ENCODE assay signal across 20 cellular contexts in the genomic region with DNA sequence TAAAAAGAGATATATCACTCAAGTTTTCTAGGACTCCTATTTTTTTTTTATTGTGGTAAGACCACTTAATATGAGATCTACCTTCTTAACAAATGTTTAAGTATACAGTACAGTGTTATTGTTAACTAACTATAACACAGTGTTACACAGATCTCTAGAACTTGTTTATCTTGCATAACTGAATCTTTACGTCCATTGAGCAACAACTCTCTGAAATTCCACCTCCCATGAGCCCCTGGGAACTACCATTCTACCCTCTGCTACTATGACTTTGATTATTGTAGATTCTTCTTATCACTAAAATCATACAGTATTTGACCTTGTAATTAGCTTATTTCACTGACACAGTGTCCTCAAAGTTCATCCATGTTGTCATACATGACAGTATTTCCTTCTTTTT.
"Had no signal": no experiment of that assay in that cellular context is flagged by ENCODE, and none has a peak within 500 bp of the region (broad histone marks: within the 10 kb centered on the region; RNA-seq: fewer than 3 reads in every experiment).

No MANE protein-coding gene starts in this region.

- H3K36me3 Mint-ChIP-seq: naive B cell had no signal

- H3K36me3 ChIP-seq: ascending aorta, esophagus muscularis mucosa, heart right ventricle, left ventricle myocardium inferior, suprapubic skin, upper lobe of left lung had no signal

- H3K4me3 Mint-ChIP-seq: activated CD4-positive, alpha-beta T cell treated with anti-CD3 and anti-CD28 coated beads, Interleukin-2, amount 10 ng/mL, durations not matched to agents 24 days and 14 days; activated CD8-positive, alpha-beta T cell treated with anti-CD3 and anti-CD28 coated beads for 36 hours; dendritic cell treated with granulocyte-macrophage colony-stimulating factor and Interleukin-4, amounts not matched to agents 40 ng/mL and 50 ng/mL, for 4 days; naive B cell; neural crest cell; stimulated activated naive CD8-positive, alpha-beta T cell treated with anti-CD3 and anti-CD28 coated beads, Interleukin-15, Interleukin-2, amounts not matched to agents 100 ng/mL and 50 ng/mL, for 24 hours; T-cell had no signal

- FAIRE-seq: endothelial cell of umbilical vein had no signal

- H3K27me3 Mint-ChIP-seq: activated CD4-positive, alpha-beta T cell treated with anti-CD3 and anti-CD28 coated beads, Interleukin-2, amount 10 ng/mL, durations not matched to agents 24 days and 14 days; activated CD8-positive, alpha-beta T cell treated with anti-CD3 and anti-CD28 coated beads for 36 hours; dendritic cell treated with granulocyte-macrophage colony-stimulating factor and Interleukin-4, amounts not matched to agents 40 ng/mL and 50 ng/mL, for 4 days; naive B cell; progenitor cell of endocrine pancreas; stimulated activated naive CD8-positive, alpha-beta T cell treated with anti-CD3 and anti-CD28 coated beads, Interleukin-15, Interleukin-2, amounts not matched to agents 100 ng/mL and 50 ng/mL, for 24 hours; T-cell had no signal

- H3K27ac Mint-ChIP-seq: activated CD4-positive, alpha-beta T cell treated with anti-CD3 and anti-CD28 coated beads, Interleukin-2, amount 10 ng/mL, durations not matched to agents 24 days and 14 days; activated CD8-positive, alpha-beta T cell treated with anti-CD3 and anti-CD28 coated beads for 36 hours; dendritic cell treated with granulocyte-macrophage colony-stimulating factor and Interleukin-4, amounts not matched to agents 40 ng/mL and 50 ng/mL, for 4 days; progenitor cell of endocrine pancreas; stimulated activated naive CD8-positive, alpha-beta T cell treated with anti-CD3 and anti-CD28 coated beads, Interleukin-15, Interleukin-2, amounts not matched to agents 100 ng/mL and 50 ng/mL, for 24 hours; T-cell had no signal

- DNase-seq: activated CD4-positive, alpha-beta T cell treated with anti-CD3 and anti-CD28 coated beads, Interleukin-2, amount 10 ng/mL, durations not matched to agents 24 days and 14 days; activated CD8-positive, alpha-beta T cell treated with anti-CD3 and anti-CD28 coated beads for 36 hours; activated naive CD4-positive, alpha-beta T cell treated with anti-CD3 and anti-CD28 coated beads, Interleukin-2, amount 50 U/mL, for 16 hours; activated T-cell treated with anti-CD3 and anti-CD28 coated beads, Interleukin-2, amount 50 U/mL, for 1 hour; effector memory CD4-positive, alpha-beta T cell; heart right ventricle; kidney glomerular epithelial cell; left ventricle myocardium inferior; mucosa of descending colon; naive B cell; T-cell; upper lobe of left lung had no signal

- H3K27ac ChIP-seq: ascending aorta, esophagus muscularis mucosa, heart right ventricle, left ventricle myocardium inferior, suprapubic skin, upper lobe of left lung had no signal

- ATAC-seq: activated CD8-positive, alpha-beta T cell treated with anti-CD3 and anti-CD28 coated beads for 36 hours; heart right ventricle; mucosa of descending colon; T-cell had no signal

- H3K9me3 ChIP-seq: ascending aorta, esophagus muscularis mucosa, heart right ventricle, left ventricle myocardium inferior, mucosa of descending colon, suprapubic skin, upper lobe of left lung had no signal

- H3K27me3 ChIP-seq: ascending aorta, esophagus muscularis mucosa, heart right ventricle, suprapubic skin, upper lobe of left lung had no signal

- H3K4me3 ChIP-seq: ascending aorta, esophagus muscularis mucosa, heart right ventricle, left ventricle myocardium inferior, mucosa of descending colon, suprapubic skin, upper lobe of left lung had no signal

- H3K9me3 Mint-ChIP-seq: activated CD4-positive, alpha-beta T cell treated with anti-CD3 and anti-CD28 coated beads, Interleukin-2, amount 10 ng/mL, durations not matched to agents 24 days and 14 days; activated CD8-positive, alpha-beta T cell treated with anti-CD3 and anti-CD28 coated beads for 36 hours; dendritic cell treated with granulocyte-macrophage colony-stimulating factor and Interleukin-4, amounts not matched to agents 40 ng/mL and 50 ng/mL, for 4 days; naive B cell; stimulated activated naive CD8-positive, alpha-beta T cell treated with anti-CD3 and anti-CD28 coated beads, Interleukin-15, Interleukin-2, amounts not matched to agents 100 ng/mL and 50 ng/mL, for 24 hours; T-cell had no signal
